Comparison of ENCODE assay signal across 11 cellular contexts in genomic region chrX:71514367-71515038, GRCh38. TPM values are rescaled to one million over a fixed set of nuclear protein-coding genes. Genes with fewer than 3 reads are reported as not detected.
DNase-seq lines count a peak whose midpoint lies in the region; ATAC-seq and TF ChIP-seq lines count a peak whose summit lies in the region.
"Had no signal": no experiment of that assay in that cellular context is flagged by ENCODE, and none has a peak within 500 bp of the region (broad histone marks: within the 10 kb centered on the region; RNA-seq: fewer than 3 reads in every experiment).

No MANE protein-coding gene starts in this region.

- peak overlapping the region; percentile 63 for H3K27ac Mint-ChIP-seq in T-helper 2 cell treated with Interferon-gamma antibody and Interleukin-4, amounts not matched to agents 5 μg/mL and 100 μg/mL, for 36 hours

- no peak for TF ChIP-seq CTCF in psoas muscle (IDR thresholded peaks at IDR 0.05)
- TF ChIP-seq CTCF in BE2C (IDR thresholded peaks at IDR 0.05; ENCODE audit: low read depth, low read length): no peak

- DNase-seq in activated CD4-positive, CD25-positive, alpha-beta regulatory T cell (lab: John Stamatoyannopoulos, UW): no peak
- DNase-seq in T-helper 2 cell treated with Interferon-gamma antibody and Interleukin-4, amounts not matched to agents 5 μg/mL and 100 μg/mL, for 36 hours (ENCODE audit: low spot score): no peak
- DNase-seq in psoas muscle (no peak), HCEC 1CT (no peak), BE2C (no peak), KG1 (lab: John Stamatoyannopoulos, UW) (no peak)
- DNase-seq: sigmoid colon, T1000 had no signal

- no peaks in the 10 kb centered on the region for H3K27me3 ChIP-seq in psoas muscle (ENCODE audit: insufficient read depth in 3 of 3, low read length in 2 of 3)
- no peaks in the 10 kb centered on the region for H3K27me3 ChIP-seq in BE2C
- H3K27me3 ChIP-seq: sigmoid colon had no signal

- H3K27ac ChIP-seq in psoas muscle: peak overlapping the region; percentile 76
- H3K27ac ChIP-seq: HL-60, sigmoid colon had no signal

- intact Hi-C loops in psoas muscle (cut with DNase I): no loop called here

- no peaks in the 10 kb centered on the region for H3K9me3 Mint-ChIP-seq in T-helper 2 cell treated with Interferon-gamma antibody and Interleukin-4, amounts not matched to agents 5 μg/mL and 100 μg/mL, for 36 hours

- H3K36me3 ChIP-seq in psoas muscle (ENCODE audit: insufficient read depth in 1 of 2, low read depth in 1 of 2) (no peaks in the 10 kb centered on the region), BE2C (no peaks in the 10 kb centered on the region)
- H3K36me3 ChIP-seq: sigmoid colon had no signal

- peak overlapping the region; percentile 25 for H3K4me3 Mint-ChIP-seq in T-helper 2 cell treated with Interferon-gamma antibody and Interleukin-4, amounts not matched to agents 5 μg/mL and 100 μg/mL, for 36 hours

- 11 to 21% (median 16%) methylated on average over 5 of the region's 5 CpGs for WGBS in psoas muscle, 3 donors

- no peaks in the 10 kb centered on the region for H3K27me3 Mint-ChIP-seq in T-helper 2 cell treated with Interferon-gamma antibody and Interleukin-4, amounts not matched to agents 5 μg/mL and 100 μg/mL, for 36 hours (ENCODE audit: low read depth)

- H3K4me1 ChIP-seq in psoas muscle: no peaks in the 10 kb centered on the region
- no peaks in the 10 kb centered on the region for H3K4me1 ChIP-seq in BE2C
- H3K4me1 ChIP-seq: sigmoid colon had no signal

- peaks cover 6% of the 10 kb centered on the region for H3K9me3 ChIP-seq in psoas muscle
- H3K9me3 ChIP-seq in BE2C: no peaks in the 10 kb centered on the region
- H3K9me3 ChIP-seq: sigmoid colon had no signal

- H3K4me3 ChIP-seq in psoas muscle (no peak overlapping the region), BE2C (ENCODE audit: low read depth, low read length) (no peak overlapping the region)
- H3K4me3 ChIP-seq: sigmoid colon had no signal

- peaks cover 3% of the 10 kb centered on the region for H3K36me3 Mint-ChIP-seq in T-helper 2 cell treated with Interferon-gamma antibody and Interleukin-4, amounts not matched to agents 5 μg/mL and 100 μg/mL, for 36 hours (ENCODE audit: low read depth)

- peak; percentile 55 to 63 for ATAC-seq in activated CD4-positive, CD25-positive, alpha-beta regulatory T cell treated with anti-CD3 and anti-CD28 coated beads, Interleukin-2, amount 50 U/mL, for 24 hours
- ATAC-seq in HG02852 (IDR thresholded peaks at IDR 0.05; ENCODE audit: unreplicated experiment): peak; percentile 83
- peak; percentile 43 to 69 (median 64) for ATAC-seq in psoas muscle

- H3K4me1 Mint-ChIP-seq in T-helper 2 cell treated with Interferon-gamma antibody and Interleukin-4, amounts not matched to agents 5 μg/mL and 100 μg/mL, for 36 hours (ENCODE audit: low read depth): peaks cover 7% of the 10 kb centered on the region

RNA-seq across cellular contexts. Expression of gene OGT, which starts 18.4 kb away (rescaled TPM):
- 10 to 100 TPM; 40.9 to 64.1 (median 51.8) TPM for total RNA-seq in psoas muscle
- polyA plus RNA-seq in psoas muscle: 10 to 100 TPM; 17.2 to 63.0 (median 23.5) TPM
- 48.4 TPM for polyA plus RNA-seq in BE2C (2012; ENCODE audit: insufficient read depth, insufficient read length, low read depth)
